8 cellular contexts compared by ENCODE assay signal in the genomic region with DNA sequence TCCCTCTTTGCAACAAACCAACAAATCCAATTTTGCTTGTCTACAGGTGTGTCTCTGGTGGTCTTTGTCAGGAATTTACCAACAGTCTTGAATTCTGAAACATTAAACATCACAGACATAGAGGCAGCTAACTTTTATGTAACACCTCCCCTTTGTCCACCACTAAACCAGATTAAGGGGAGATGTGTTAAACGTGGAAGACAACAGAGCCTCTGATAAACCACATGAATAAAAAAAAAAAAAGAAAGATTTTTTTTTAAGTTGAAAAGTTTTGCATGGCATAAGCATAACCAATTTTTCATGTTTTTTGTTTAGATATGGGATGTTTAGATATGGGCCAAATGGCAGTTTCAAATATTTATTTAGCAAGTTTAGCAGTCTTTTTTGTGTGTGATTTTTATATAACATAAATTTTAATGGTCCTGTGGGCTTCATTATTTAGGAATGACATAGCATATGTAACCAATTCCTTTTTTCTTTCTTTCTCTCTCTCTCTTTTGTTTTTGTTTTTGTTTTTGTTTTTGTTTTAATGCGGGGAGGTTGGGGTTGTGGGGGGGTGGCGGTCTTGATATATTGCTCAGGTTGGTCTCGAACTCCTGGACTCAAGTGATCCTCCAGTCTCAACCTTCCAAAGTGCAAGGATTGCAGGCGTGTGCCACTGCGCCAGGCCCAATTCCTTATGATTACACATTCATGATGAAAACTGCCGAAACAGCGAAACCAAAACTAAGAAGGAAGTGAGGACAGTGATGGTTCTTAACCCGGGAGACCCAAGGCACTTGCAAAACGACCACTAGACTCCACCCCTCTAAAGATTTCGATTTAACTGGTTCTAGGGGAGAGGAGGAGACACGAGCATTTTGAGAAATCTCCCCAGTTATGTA.
DNase-seq lines count a peak whose midpoint lies in the region; ATAC-seq and TF ChIP-seq lines count a peak whose summit lies in the region.

No MANE protein-coding gene starts in this region.

- H3K9ac ChIP-seq in SK-N-SH, result no peak overlapping the region

- H3K27me3 ChIP-seq in BJ (ENCODE audit: control insufficient read depth, insufficient read depth, low read length) (no peaks in the 10 kb centered on the region), left lung (peaks cover 2 to 13% of the 10 kb centered on the region in 2 donors), SK-N-SH (ENCODE audit: insufficient read depth) (no peaks in the 10 kb centered on the region)

- TF ChIP-seq EP300 in SK-N-SH (IDR thresholded peaks at IDR 0.05; ENCODE audit: borderline replicate concordance in 1 of 2, low read depth in 1 of 2, low read length in 1 of 2), result no peak

- H3K9me2 ChIP-seq in OCI-LY7 (ENCODE audit: insufficient read depth, low read length) (no peaks in the 10 kb centered on the region), SK-N-SH (no peaks in the 10 kb centered on the region; the same call in 1 of the 2 replicates)

- WGBS in SK-N-SH (ENCODE audit: low lambda C conversion rate), result 77% methylated on average over 12 of the region's 12 CpGs

- TF ChIP-seq CTCF in BJ (IDR thresholded peaks at IDR 0.05; ENCODE audit: insufficient read depth, low read depth, low read length), result no peak
- TF ChIP-seq CTCF in OCI-LY7 (conservative IDR thresholded peaks at IDR 0.05; ENCODE audit: low read length), result no peak
- TF ChIP-seq CTCF in left lung (IDR thresholded peaks at IDR 0.05), result no peak
- TF ChIP-seq CTCF in SK-N-SH (IDR thresholded peaks at IDR 0.05), result no peak

- POLR2A ChIA-PET in BJ (lab: Charles Lee) (no interaction called here), OCI-LY7 (lab: Charles Lee) (interaction anchor here (0.6 to 1.6 kb wide), 5 partner anchors 9 to 229 kb away, joined by 3 to 5 read pairs (median 3); a partner anchor contains a TSS), SK-N-SH (lab: Yijun Ruan, JAX) (no interaction called here)

- BruUV-seq in OCI-LY7 (replicated peaks; lab: Mats Ljungman, UMichigan), result no TSS peak

- H3K36me3 ChIP-seq in BJ (ENCODE audit: control insufficient read depth, insufficient read depth, low read length), result no peaks in the 10 kb centered on the region
- no peaks in the 10 kb centered on the region; the same call in 1 of the 2 replicates for H3K36me3 ChIP-seq in OCI-LY7 (ENCODE audit: insufficient read depth, low read length)
- no peaks in the 10 kb centered on the region for H3K36me3 ChIP-seq in left lung
- no peaks in the 10 kb centered on the region for H3K36me3 ChIP-seq in SK-N-SH (replicated peaks in 1 of 2; ENCODE audit: control insufficient read depth in 1 of 2, insufficient read depth in 2 of 2, low read length in 1 of 2)

- H3K79me2 ChIP-seq in OCI-LY7 (ENCODE audit: insufficient read depth, low read depth, low read length), result no peaks in the 10 kb centered on the region
- no peaks in the 10 kb centered on the region for H3K79me2 ChIP-seq in SK-N-SH (ENCODE audit: insufficient read depth)

- H3K4me3 ChIP-seq in BJ (ENCODE audit: low read depth, low read length) (peak overlapping the region; percentile 37), OCI-LY7 (ENCODE audit: low read depth, low read length, poor library complexity, severe bottlenecking) (peak overlapping the region; percentile 68), left lung (peak overlapping the region; percentile 27 to 31), SK-N-SH (ENCODE audit: low read depth in 2 of 2, low read length in 1 of 2) (no peak overlapping the region)

- peak overlapping the region; percentile 64 for H3K27ac ChIP-seq in OCI-LY7 (ENCODE audit: low read depth, low read length, poor library complexity, severe bottlenecking)
- peak overlapping the region; percentile 49 for H3K27ac ChIP-seq in caudate nucleus (ENCODE audit: low read depth, low read length)
- peak overlapping the region; percentile 79 to 85 for H3K27ac ChIP-seq in left lung
- peak overlapping the region; percentile 71 for H3K27ac ChIP-seq in substantia nigra (ENCODE audit: low read depth, low read length, poor library complexity, severe bottlenecking)
- no peak overlapping the region for H3K27ac ChIP-seq in SK-N-SH (ENCODE audit: low read depth in 2 of 2, low read length in 1 of 2)

- no peaks in the 10 kb centered on the region for H3K9me3 ChIP-seq in OCI-LY7 (ENCODE audit: low read length)
- H3K9me3 ChIP-seq in left lung, result no peaks in the 10 kb centered on the region
- no peaks in the 10 kb centered on the region for H3K9me3 ChIP-seq in SK-N-SH

- TF ChIP-seq RAD21 in SK-N-SH (IDR thresholded peaks at IDR 0.05; ENCODE audit: low read length), result no peak

- H3K4me2 ChIP-seq in OCI-LY7 (ENCODE audit: low read length) (peak overlapping the region; percentile 88), SK-N-SH (no peak overlapping the region)

- H2AFZ ChIP-seq in OCI-LY7 (ENCODE audit: low read length) (peak overlapping the region; percentile 98), SK-N-SH (ENCODE audit: low read depth) (no peak overlapping the region)

- CTCF ChIA-PET in BJ (lab: Yijun Ruan, JAX), result interaction anchor here (0.9 kb wide), 1 partner anchor 291 kb away, joined by 3 read pairs; no protein-coding TSS in a partner anchor
- CTCF ChIA-PET in OCI-LY7 (lab: Charles Lee; ENCODE audit: unreplicated experiment), result interaction anchor here (1.0 kb wide), 1 partner anchor 30 kb away, joined by 4 read pairs; no protein-coding TSS in a partner anchor
- CTCF ChIA-PET in SK-N-SH (lab: Yijun Ruan, JAX), result interaction anchor here (0.9 kb wide), 1 partner anchor 291 kb away, joined by 3 read pairs; no protein-coding TSS in a partner anchor

- ATAC-seq in GM21717 (IDR thresholded peaks at IDR 0.05; ENCODE audit: unreplicated experiment), result peak; percentile 62
- peak; percentile 83 for ATAC-seq in left lung

- DNase-seq in BJ (ENCODE audit: low read depth), result no peak
- peak; percentile 76 for DNase-seq in OCI-LY7 (ENCODE audit: low spot score)
- peak in 7 of 61 donors; percentile 4 to 46 (median 16) for DNase-seq in caudate nucleus (lab: John Stamatoyannopoulos, UW)
- DNase-seq in left lung, result peak in 1 of 2 donors; percentile 62
- DNase-seq in substantia nigra (lab: John Stamatoyannopoulos, UW), result peak in 11 of 49 donors; percentile 8 to 59 (median 26)
- DNase-seq in SK-N-SH, result no peak
- no peak for DNase-seq in DMS53 treated with DMSO at 0.1 percent for 48 hours (lab: John Stamatoyannopoulos, UW; ENCODE audit: unreplicated experiment)

- H3F3A ChIP-seq in SK-N-SH (replicated peaks; ENCODE audit: insufficient read depth), result peaks cover 3% of the 10 kb centered on the region

- H4K20me1 ChIP-seq in OCI-LY7 (ENCODE audit: insufficient read depth, low read length) (no peaks in the 10 kb centered on the region), SK-N-SH (ENCODE audit: insufficient read depth) (no peaks in the 10 kb centered on the region)

- intact Hi-C loops in OCI-LY7 (cut with micrococcal nuclease; ENCODE audit: unreplicated experiment), result no loop called here
- intact Hi-C loops in left lung (cut with DNase I), result no loop called here

- H3K4me1 ChIP-seq in OCI-LY7 (ENCODE audit: insufficient read depth, low read length, poor library complexity, severe bottlenecking) (peaks cover 21% of the 10 kb centered on the region), left lung (no peaks in the 10 kb centered on the region), SK-N-SH (ENCODE audit: control insufficient read depth in 1 of 2, insufficient read depth in 2 of 2, low read depth in 1 of 2, low read length in 1 of 2) (no peaks in the 10 kb centered on the region; a peak in 2 of 4 replicates)

TF ChIP-seq in SK-N-SH, 30 proteins besides CTCF, POLR2A, EP300 and RAD21:
- no peak for TF ChIP-seq NRF1 (IDR thresholded peaks at IDR 0.05; ENCODE audit: low read depth, low read length)
- TF ChIP-seq IRF3 (IDR thresholded peaks at IDR 0.05; ENCODE audit: low read depth, low read length), result no peak
- no peak for TF ChIP-seq FOXJ3 (CRISPR knock-in tag; IDR thresholded peaks at IDR 0.05)
- no peak for TF ChIP-seq RXRA (IDR thresholded peaks at IDR 0.05; ENCODE audit: borderline replicate concordance, low read depth)
- TF ChIP-seq SIN3A (IDR thresholded peaks at IDR 0.05; ENCODE audit: borderline replicate concordance, low read depth, low read length), result no peak
- TF ChIP-seq TEAD4 (IDR thresholded peaks at IDR 0.05; ENCODE audit: borderline replicate concordance, insufficient read depth), result no peak
- TF ChIP-seq, protein P1, sequence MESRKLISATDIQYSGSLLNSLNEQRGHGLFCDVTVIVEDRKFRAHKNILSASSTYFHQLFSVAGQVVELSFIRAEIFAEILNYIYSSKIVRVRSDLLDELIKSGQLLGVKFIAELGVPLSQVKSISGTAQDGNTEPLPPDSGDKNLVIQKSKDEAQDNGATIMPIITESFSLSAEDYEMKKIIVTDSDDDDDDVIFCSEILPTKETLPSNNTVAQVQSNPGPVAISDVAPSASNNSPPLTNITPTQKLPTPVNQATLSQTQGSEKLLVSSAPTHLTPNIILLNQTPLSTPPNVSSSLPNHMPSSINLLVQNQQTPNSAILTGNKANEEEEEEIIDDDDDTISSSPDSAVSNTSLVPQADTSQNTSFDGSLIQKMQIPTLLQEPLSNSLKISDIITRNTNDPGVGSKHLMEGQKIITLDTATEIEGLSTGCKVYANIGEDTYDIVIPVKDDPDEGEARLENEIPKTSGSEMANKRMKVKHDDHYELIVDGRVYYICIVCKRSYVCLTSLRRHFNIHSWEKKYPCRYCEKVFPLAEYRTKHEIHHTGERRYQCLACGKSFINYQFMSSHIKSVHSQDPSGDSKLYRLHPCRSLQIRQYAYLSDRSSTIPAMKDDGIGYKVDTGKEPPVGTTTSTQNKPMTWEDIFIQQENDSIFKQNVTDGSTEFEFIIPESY (IDR thresholded peaks at IDR 0.05; ENCODE audit: borderline replicate concordance, low read depth), result no peak

Comparison
In these comparisons a context has a peak if more than half of its experiments do, and no peak if none do; other contexts are left out.
1. H3K4me3 ChIP-seq: peak in BJ (single experiment), OCI-LY7 (single experiment) and left lung (2 of 2); none in SK-N-SH (0 of 2).
2. H3K27ac ChIP-seq: peak in OCI-LY7 (single experiment), caudate nucleus (single experiment), left lung (2 of 2) and substantia nigra (single experiment); none in SK-N-SH (0 of 2).